8 cellular contexts compared by ENCODE assay signal in the genomic region with DNA sequence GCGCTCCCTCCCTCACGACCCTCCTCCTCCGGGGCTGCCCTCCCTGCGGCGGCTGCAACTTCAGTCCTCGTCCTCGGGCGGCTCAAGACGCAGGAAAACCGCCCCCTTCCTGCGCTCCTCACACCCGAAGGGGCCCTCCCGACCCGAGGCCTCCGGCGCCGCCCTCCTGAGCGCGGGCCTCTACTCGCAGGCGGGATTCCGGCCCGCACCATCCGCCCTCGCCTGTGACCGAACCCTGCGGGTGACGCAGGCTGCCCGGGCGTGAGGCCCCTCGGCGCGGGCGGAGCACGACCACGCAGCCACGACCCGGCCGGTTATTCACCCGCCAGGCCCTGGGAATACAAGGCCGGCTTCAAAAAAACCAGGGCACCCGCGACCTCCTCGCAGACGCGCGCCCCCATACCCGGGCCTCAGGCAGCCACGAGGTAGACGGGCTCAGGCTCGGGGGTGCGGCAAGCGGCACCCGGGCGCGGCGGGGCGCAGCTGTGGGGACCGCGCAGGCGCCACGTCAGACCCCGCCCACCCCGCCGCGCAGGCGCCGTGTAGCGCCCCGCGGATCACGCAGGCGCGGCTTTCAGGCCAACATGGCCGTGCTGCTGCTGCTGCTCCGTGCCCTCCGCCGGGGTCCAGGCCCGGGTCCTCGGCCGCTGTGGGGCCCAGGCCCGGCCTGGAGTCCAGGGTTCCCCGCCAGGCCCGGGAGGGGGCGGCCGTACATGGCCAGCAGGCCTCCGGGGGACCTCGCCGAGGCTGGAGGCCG. TPM values are rescaled to one million over a fixed set of nuclear protein-coding genes. Genes with fewer than 3 reads are reported as not detected.
DNase-seq lines count a peak whose midpoint lies in the region; FAIRE-seq and TF ChIP-seq lines count a peak whose summit lies in the region.

A gene (plus strand): TSS at position 570 of the 757 bp plus-strand sequence. CDS start 15 bp downstream, at position 585.

- no peaks in the 10 kb centered on the region for H3F3A ChIP-seq in OCI-LY1 (ENCODE audit: insufficient read depth, low read length)

- no peaks in the 10 kb centered on the region for H3K9me1 ChIP-seq in endothelial cell of umbilical vein (replicated peaks; ENCODE audit: control insufficient read depth, extremely low read depth, insufficient read depth, low read length)

- dilution Hi-C loops in endothelial cell of umbilical vein (cut with MboI; ENCODE audit: extremely low pct_ligation_motif_present, low sequenced_read_pairs): no loop called here

- H3K9me3 ChIP-seq in Caco-2 (no peaks in the 10 kb centered on the region), OCI-LY1 (ENCODE audit: low read length) (no peaks in the 10 kb centered on the region), endothelial cell of umbilical vein (replicated peaks; ENCODE audit: control insufficient read depth, insufficient read depth, low read length) (no peaks in the 10 kb centered on the region)

- peak; percentile 79 for FAIRE-seq in endothelial cell of umbilical vein (lab: Jason Lieb, UNC)

- H3K36me3 ChIP-seq in Caco-2 (ENCODE audit: control insufficient read depth, insufficient read depth, low read length) (peaks cover 8% of the 10 kb centered on the region), OCI-LY1 (ENCODE audit: insufficient read depth, low read length) (peaks cover 26% of the 10 kb centered on the region), endothelial cell of umbilical vein (ENCODE audit: control insufficient read depth in 2 of 2, extremely low read depth in 1 of 2, insufficient read depth in 2 of 2, low read length in 2 of 2) (peaks cover 0 to 14% of the 10 kb centered on the region in 2 experiments)

- H3K9me3 Mint-ChIP-seq in Caco-2 (ENCODE audit: unreplicated experiment): no peaks in the 10 kb centered on the region

- POLR2A ChIA-PET in Caco-2 (lab: Charles Lee) (interaction anchor here (0.5 to 1.9 kb wide), 7 partner anchors 14 to 337 kb away, joined by 3 to 8 read pairs (median 4); no protein-coding TSS in a partner anchor), endothelial cell of umbilical vein (lab: Charles Lee) (interaction anchor here (0.6 kb wide), 1 partner anchor 10 kb away, joined by 3 read pairs; no protein-coding TSS in a partner anchor)

- peak; percentile 86 for TF ChIP-seq POLR2A in endothelial cell of umbilical vein (IDR thresholded peaks at IDR 0.05; ENCODE audit: low read depth, low read length)

- H3K4me3 ChIP-seq in Caco-2 (ENCODE audit: low read depth, low read length) (peak within 1 kb of the TSS; percentile 50), OCI-LY1 (ENCODE audit: low read depth, low read length, poor library complexity, severe bottlenecking) (peak within 1 kb of the TSS; percentile 88), endothelial cell of umbilical vein (replicated peaks in 1 of 3; ENCODE audit: insufficient read depth in 1 of 3, low read depth in 1 of 3, low read length in 3 of 3) (peak within 1 kb of the TSS; percentile 15 to 80 (median 65))

- no peaks in the 10 kb centered on the region for H3K9me2 ChIP-seq in OCI-LY1 (ENCODE audit: low read depth, low read length)

- H3K4me1 ChIP-seq in Caco-2 (peaks cover 29% of the 10 kb centered on the region), OCI-LY1 (ENCODE audit: insufficient read depth, low read length, severe bottlenecking) (peaks cover 52% of the 10 kb centered on the region), endothelial cell of umbilical vein (ENCODE audit: control insufficient read depth, extremely low read depth, insufficient read depth, low read length) (peaks cover 28% of the 10 kb centered on the region)

- peak within 1 kb of the TSS; percentile 96 for H3K27ac Mint-ChIP-seq in Caco-2 (ENCODE audit: unreplicated experiment)

- H3K9ac ChIP-seq in OCI-LY1 (ENCODE audit: low read length) (peak within 1 kb of the TSS; percentile 90), endothelial cell of umbilical vein (replicated peaks; ENCODE audit: extremely low read depth, insufficient read depth, low read length) (peak within 1 kb of the TSS; percentile 91)

- H3K4me2 ChIP-seq in OCI-LY1 (ENCODE audit: low read length) (peak within 1 kb of the TSS; percentile 72), endothelial cell of umbilical vein (ENCODE audit: insufficient read depth, low read length) (peak within 1 kb of the TSS; percentile 61)

- H4K20me1 ChIP-seq in OCI-LY1 (ENCODE audit: insufficient read depth, low read length) (no peaks in the 10 kb centered on the region), endothelial cell of umbilical vein (replicated peaks; ENCODE audit: control insufficient read depth, extremely low read depth, insufficient read depth, low read length) (no peaks in the 10 kb centered on the region)

- peak within 1 kb of the TSS; percentile 95 for H3K4me3 Mint-ChIP-seq in Caco-2 (ENCODE audit: unreplicated experiment)

- H3K4me1 Mint-ChIP-seq in Caco-2 (ENCODE audit: low read depth, unreplicated experiment): peaks cover 9% of the 10 kb centered on the region

- no peaks in the 10 kb centered on the region for H3K27me3 ChIP-seq in Caco-2 (replicated peaks; ENCODE audit: control insufficient read depth, insufficient read depth, low read length)
- no peaks in the 10 kb centered on the region for H3K27me3 ChIP-seq in OCI-LY1 (ENCODE audit: insufficient read depth, low read length)
- no peaks in the 10 kb centered on the region for H3K27me3 ChIP-seq in endothelial cell of umbilical vein (ENCODE audit: control insufficient read depth in 2 of 2, insufficient read depth in 2 of 2, low read length in 2 of 2)

- H3K79me2 ChIP-seq in OCI-LY1 (ENCODE audit: insufficient read depth, low read length): peaks cover 14% of the 10 kb centered on the region
- peaks cover 40% of the 10 kb centered on the region for H3K79me2 ChIP-seq in endothelial cell of umbilical vein (ENCODE audit: control insufficient read depth, insufficient read depth, low read length)

- peaks cover 43% of the 10 kb centered on the region for H3K36me3 Mint-ChIP-seq in Caco-2 (ENCODE audit: insufficient read depth, unreplicated experiment)

- intact Hi-C loops in Caco-2 (cut with micrococcal nuclease; ENCODE audit: unreplicated experiment): loop anchor here (5.0 to 10.0 kb wide), 3 partner anchors 103 to 261 kb away; no protein-coding TSS in a partner anchor
- intact Hi-C loops in endothelial cell of umbilical vein (cut with micrococcal nuclease): loop anchor here (1.0 to 5.0 kb wide), 3 partner anchors 96 to 192 kb away; no protein-coding TSS in a partner anchor

- H2AFZ ChIP-seq in OCI-LY1 (ENCODE audit: low read length) (no peak within 1 kb of the TSS), endothelial cell of umbilical vein (ENCODE audit: low read depth, low read length) (peak within 1 kb of the TSS; percentile 45)

- no peaks in the 10 kb centered on the region for H3K27me3 Mint-ChIP-seq in Caco-2 (ENCODE audit: insufficient read depth, unreplicated experiment)

- no TSS peak for BruUV-seq in Caco-2 (replicated peaks; lab: Mats Ljungman, UMichigan)
- BruUV-seq in endothelial cell of umbilical vein (replicated peaks; lab: Mats Ljungman, UMichigan): no TSS peak

- TF ChIP-seq CTCF in Caco-2 (IDR thresholded peaks at IDR 0.05; ENCODE audit: insufficient read depth in 1 of 2, low read depth in 1 of 2, low read length in 1 of 2, severe bottlenecking in 1 of 2, unreplicated experiment in 1 of 2) (no peak), GM20000 (IDR thresholded peaks at IDR 0.05; ENCODE audit: extremely low read depth, missing control alignments) (no peak), OCI-LY1 (IDR thresholded peaks at IDR 0.05; ENCODE audit: low read length) (no peak), endothelial cell of umbilical vein (IDR thresholded peaks at IDR 0.05; ENCODE audit: extremely low read depth in 1 of 2, insufficient read depth in 1 of 2, low read depth in 1 of 2, low read length in 2 of 2) (no peak)

- CTCF ChIA-PET in Caco-2 (lab: Charles Lee): interaction anchor here (0.8 to 1.8 kb wide), 8 partner anchors 17 to 261 kb away, joined by 3 to 10 read pairs (median 4); no protein-coding TSS in a partner anchor
- CTCF ChIA-PET in endothelial cell of umbilical vein (lab: Charles Lee): interaction anchor here (0.6 to 2.3 kb wide), 17 partner anchors 13 to 291 kb away, joined by 3 to 11 read pairs (median 4); a partner anchor contains a TSS

- peak; percentile 87 to 96 for DNase-seq in Caco-2
- DNase-seq in GM20000 (ENCODE audit: low spot score): peak; percentile 100
- peak; percentile 90 for DNase-seq in HT-29 (ENCODE audit: low spot score)
- DNase-seq in activated CD8-positive, alpha-beta memory T cell treated with anti-CD3 and anti-CD28 coated beads, Interleukin-2, amount 50 U/mL, for 4 hours: peak; percentile 90
- DNase-seq in endothelial cell of umbilical vein (ENCODE audit: low read depth, low spot score): peak; percentile 91
- DNase-seq in middle frontal gyrus (ENCODE audit: extremely low spot score, low spot score): peak; percentile 76
- DNase-seq in stimulated activated CD8-positive, alpha-beta memory T cell treated with anti-CD3 and anti-CD28 coated beads, Interleukin-2, amount 100 ng/mL, for 1 hour (ENCODE audit: low read depth in 2 of 2): peak; percentile 80 to 81

- peak within 1 kb of the TSS; percentile 83 for H3K27ac ChIP-seq in OCI-LY1 (ENCODE audit: low read depth, low read length, poor library complexity, severe bottlenecking)
- peak within 1 kb of the TSS; percentile 89 for H3K27ac ChIP-seq in endothelial cell of umbilical vein (ENCODE audit: insufficient read depth, low read depth, low read length)

TF ChIP-seq in endothelial cell of umbilical vein, 7 proteins besides CTCF, POLR2A, EP300 and RAD21:
- peak; percentile 92 for TF ChIP-seq POLR2AphosphoS5 (IDR thresholded peaks at IDR 0.05; ENCODE audit: insufficient read depth, low read depth, low read length)
- TF ChIP-seq MYC (IDR thresholded peaks at IDR 0.05; ENCODE audit: low read depth, low read length): no peak
- no peak for TF ChIP-seq GATA2 (IDR thresholded peaks at IDR 0.05; ENCODE audit: insufficient read depth, insufficient read length, low read depth, low read length)

RNA-seq across cellular contexts. Expression of the gene that starts here (rescaled TPM):
- total RNA-seq in Caco-2 (2022) (159 and 178 TPM in 2 replicates), endothelial cell of umbilical vein (139 and 146 TPM in 2 replicates)
- 150 and 162 TPM in 2 replicates for total RNA-seq in HT-29 (2014; rRNA removed; shearing (Covaris generic))
- 85.8 and 90.2 TPM in 2 replicates for polyA plus RNA-seq in endothelial cell of umbilical vein
- polyA plus RNA-seq in endothelial cell of umbilical vein (2011; cell fraction: cytosol; rRNA removed): 50.3 and 54.0 TPM in 2 replicates
- polyA plus RNA-seq in endothelial cell of umbilical vein (2011; cell fraction: nucleus; rRNA removed): 424 and 453 TPM in 2 replicates
- polyA plus RNA-seq in endothelial cell of umbilical vein (2012): 77.0 and 77.7 TPM in 2 replicates
- polyA minus RNA-seq in endothelial cell of umbilical vein: 92.3 and 122 TPM in 2 replicates
- polyA minus RNA-seq in endothelial cell of umbilical vein (2011; cell fraction: cytosol; rRNA and poly(A)+ RNA removed): 44.9 TPM
- 149 and 150 TPM in 2 replicates for polyA minus RNA-seq in endothelial cell of umbilical vein (2011; cell fraction: nucleus; rRNA and poly(A)+ RNA removed)

Comparison
In these comparisons a context has a peak if more than half of its experiments do, and no peak if none do; other contexts are left out.
1. Peak in every context shown above with its lines: DNase-seq, H3K4me3 ChIP-seq and H3K27ac ChIP-seq.